ENCODE assay signal across 24 cellular contexts in the genomic region with DNA sequence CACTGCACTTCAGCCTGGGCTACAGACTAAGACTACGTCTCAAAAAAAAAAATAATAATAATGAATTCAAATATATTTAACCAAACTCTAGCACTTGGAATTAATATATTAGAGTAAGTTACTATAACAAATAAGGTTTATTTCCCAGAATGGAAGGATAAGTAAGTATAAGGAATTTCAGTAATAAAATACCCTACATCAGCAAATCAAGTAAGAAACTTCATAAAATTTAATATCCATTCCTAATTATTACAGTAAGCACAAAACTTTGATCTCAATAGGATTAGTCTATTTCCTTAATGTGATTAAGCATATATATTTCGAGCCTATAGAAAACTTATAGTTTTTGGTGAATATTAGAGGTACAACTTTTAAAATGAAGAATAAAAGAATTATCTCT. TPM values are rescaled to one million over a fixed set of nuclear protein-coding genes. Genes with fewer than 3 reads are reported as not detected.
DNase-seq lines count a peak whose midpoint lies in the region; ATAC-seq, FAIRE-seq and TF ChIP-seq lines count a peak whose summit lies in the region.
"Had no signal": no experiment of that assay in that cellular context is flagged by ENCODE, and none has a peak within 500 bp of the region (broad histone marks: within the 10 kb centered on the region; RNA-seq: fewer than 3 reads in every experiment).

No MANE protein-coding gene starts in this region.

- H3K9me3 Mint-ChIP-seq in stimulated activated memory B cell treated with anti-CD40 and anti-IgM and Interleukin-4, amounts not matched to agents 10 μg/mL and 1 μg/mL and 100 μg/mL, for 72 hours: no peaks in the 10 kb centered on the region
- H3K9me3 Mint-ChIP-seq: CD4-positive, CD25-positive, alpha-beta regulatory T cell; CD8-positive, alpha-beta T cell; HFFc6 had no signal

- no peak for ATAC-seq in HepG2
- ATAC-seq in right lobe of liver: no peak
- ATAC-seq in stimulated activated memory B cell treated with anti-CD40 and anti-IgM and Interleukin-4, amounts not matched to agents 10 μg/mL and 1 μg/mL and 100 μg/mL, for 72 hours: no peak
- ATAC-seq: CD8-positive, alpha-beta T cell had no signal

- no peaks in the 10 kb centered on the region for H4K20me1 ChIP-seq in HepG2 (ENCODE audit: insufficient read depth, low read length)
- H4K20me1 ChIP-seq: BLaER1 had no signal

- 98% methylated on average over 2 of the region's 2 CpGs for WGBS in HepG2 (ENCODE audit: low lambda C conversion rate)
- 98% methylated on average over 2 of the region's 2 CpGs for WGBS in right lobe of liver (ENCODE audit: insufficient coverage, low coverage, low lambda C conversion rate, missing lambda C conversion rate)

- POLR2A ChIA-PET in HepG2 (lab: Yijun Ruan, JAX): no interaction called here

- H3K36me3 ChIP-seq in HepG2 (replicated peaks in 1 of 2; ENCODE audit: control insufficient read depth in 1 of 2, insufficient read depth in 2 of 2, low read length in 2 of 2): peaks cover 1 to 9% of the 10 kb centered on the region in 2 experiments; a peak in 2 of 5 replicates
- H3K36me3 ChIP-seq in right lobe of liver: no peaks in the 10 kb centered on the region
- peaks cover 2 to 12% of the 10 kb centered on the region in 2 donors for H3K36me3 ChIP-seq in kidney (ENCODE audit: control insufficient read depth in 1 of 2, insufficient read depth in 2 of 2, low read length in 2 of 2)

- H3K79me2 ChIP-seq in HepG2 (ENCODE audit: insufficient read depth, low read length): no peaks in the 10 kb centered on the region

- no peak overlapping the region for H3K4me2 ChIP-seq in HepG2 (ENCODE audit: low read depth, low read length)
- H3K4me2 ChIP-seq: BLaER1 had no signal

- BruUV-seq in HepG2 (replicated peaks; lab: Mats Ljungman, UMichigan): no TSS peak

- no peak for FAIRE-seq in HepG2 (lab: Jason Lieb, UNC)
- peak; percentile 10 for FAIRE-seq in RCC 7860 (lab: Jason Lieb, UNC)
- FAIRE-seq in kidney (lab: Jason Lieb, UNC): peak; percentile 29
- FAIRE-seq in urothelium cell line (lab: Jason Lieb, UNC): no peak
- FAIRE-seq: GM12891, GM18507, H54 had no signal

- H3K27ac Mint-ChIP-seq in stimulated activated memory B cell treated with anti-CD40 and anti-IgM and Interleukin-4, amounts not matched to agents 10 μg/mL and 1 μg/mL and 100 μg/mL, for 72 hours: no peak overlapping the region
- H3K27ac Mint-ChIP-seq: B cell; CD4-positive, CD25-positive, alpha-beta regulatory T cell; CD8-positive, alpha-beta T cell; HFFc6 had no signal

- H3K4me1 ChIP-seq in HepG2 (ENCODE audit: insufficient read depth, low read length): no peaks in the 10 kb centered on the region
- H3K4me1 ChIP-seq in right lobe of liver: peaks cover 0 to 6% (median 0%) of the 10 kb centered on the region in 4 donors
- H3K4me1 ChIP-seq in kidney (ENCODE audit: control insufficient read depth in 1 of 2, insufficient read depth in 1 of 2, low read depth in 1 of 2, low read length in 2 of 2): no peaks in the 10 kb centered on the region
- H3K4me1 ChIP-seq: BLaER1, Caco-2, HAP-1 had no signal

- no peak for TF ChIP-seq RAD21 in HepG2 (CRISPR knock-in tag; IDR thresholded peaks at IDR 0.05)

- no peak overlapping the region for H3K4me3 Mint-ChIP-seq in stimulated activated memory B cell treated with anti-CD40 and anti-IgM and Interleukin-4, amounts not matched to agents 10 μg/mL and 1 μg/mL and 100 μg/mL, for 72 hours
- H3K4me3 Mint-ChIP-seq: B cell; CD4-positive, CD25-positive, alpha-beta regulatory T cell; CD8-positive, alpha-beta T cell; HFFc6 had no signal

- H3K27ac ChIP-seq in HepG2 (ENCODE audit: extremely low read length, insufficient read depth, low read length): no peak overlapping the region
- no peak overlapping the region for H3K27ac ChIP-seq in right lobe of liver
- no peak overlapping the region for H3K27ac ChIP-seq in kidney (ENCODE audit: low read depth in 2 of 2, low read length in 2 of 2)
- H3K27ac ChIP-seq: 22Rv1, BLaER1, C4-2B had no signal

- H3K9me3 ChIP-seq in HepG2 (ENCODE audit: low read length): no peaks in the 10 kb centered on the region
- H3K9me3 ChIP-seq in right lobe of liver: no peaks in the 10 kb centered on the region
- no peaks in the 10 kb centered on the region for H3K9me3 ChIP-seq in kidney (ENCODE audit: control insufficient read depth in 1 of 2, low read length in 2 of 2)
- H3K9me3 ChIP-seq: BLaER1, Caco-2, HAP-1 had no signal

- TF ChIP-seq POLR2A in HepG2 (IDR thresholded peaks at IDR 0.05; ENCODE audit: insufficient read depth in 1 of 2, low read depth in 2 of 2, low read length in 2 of 2): no peak
- TF ChIP-seq POLR2A in right lobe of liver (IDR thresholded peaks at IDR 0.05): no peak

- intact Hi-C loops in HepG2 (cut with micrococcal nuclease; ENCODE audit: unreplicated experiment) (no loop called here), right lobe of liver (cut with DNase I) (no loop called here), kidney (cut with DNase I) (no loop called here)

- TF ChIP-seq CTCF in HepG2 (CRISPR knock-in tag; IDR thresholded peaks at IDR 0.05) (no peak), right lobe of liver (IDR thresholded peaks at IDR 0.05) (no peak), kidney (IDR thresholded peaks at IDR 0.05; ENCODE audit: borderline replicate concordance, extremely low read depth, insufficient read depth) (no peak)

- H3K27me3 ChIP-seq in HepG2 (ENCODE audit: control insufficient read depth in 1 of 2, insufficient read depth in 2 of 2, low read length in 2 of 2): no peaks in the 10 kb centered on the region
- no peaks in the 10 kb centered on the region for H3K27me3 ChIP-seq in right lobe of liver
- H3K27me3 ChIP-seq: BLaER1 had no signal

- in situ Hi-C loops in HepG2 (cut with HindIII; ENCODE audit: extremely low pct_ligation_motif_present, low pct_unique_long_range_greater_than_20kb): no loop called here

- CTCF ChIA-PET in HepG2 (lab: Yijun Ruan, JAX; ENCODE audit: low intra/inter-chr PET ratio, low total read pairs): no interaction called here

- peaks cover 37% of the 10 kb centered on the region for H3K36me3 Mint-ChIP-seq in stimulated activated memory B cell treated with anti-CD40 and anti-IgM and Interleukin-4, amounts not matched to agents 10 μg/mL and 1 μg/mL and 100 μg/mL, for 72 hours

- no peak for TF ChIP-seq EP300 in HepG2 (IDR thresholded peaks at IDR 0.05; ENCODE audit: low read depth in 2 of 2, low read length in 2 of 2)
- TF ChIP-seq EP300 in HepG2 (CRISPR knock-in tag; IDR thresholded peaks at IDR 0.05; ENCODE audit: borderline replicate concordance): no peak

- H3K4me3 ChIP-seq in HepG2 (replicated peaks in 1 of 3; ENCODE audit: insufficient read depth in 1 of 3, low read depth in 2 of 3, low read length in 3 of 3): no peak overlapping the region
- no peak overlapping the region for H3K4me3 ChIP-seq in right lobe of liver
- H3K4me3 ChIP-seq in kidney (ENCODE audit: low read length in 2 of 2): no peak overlapping the region
- H3K4me3 ChIP-seq: BLaER1, HAP-1 had no signal

- no peaks in the 10 kb centered on the region for H3K27me3 Mint-ChIP-seq in stimulated activated memory B cell treated with anti-CD40 and anti-IgM and Interleukin-4, amounts not matched to agents 10 μg/mL and 1 μg/mL and 100 μg/mL, for 72 hours
- H3K27me3 Mint-ChIP-seq: B cell; CD4-positive, CD25-positive, alpha-beta regulatory T cell had no signal

- H3K9ac ChIP-seq in HepG2 (ENCODE audit: insufficient read depth, low read depth, low read length): no peak overlapping the region
- H3K9ac ChIP-seq in kidney (ENCODE audit: low read length in 2 of 2): no peak overlapping the region
- H3K9ac ChIP-seq: BLaER1 had no signal

- no peaks in the 10 kb centered on the region for H3K4me1 Mint-ChIP-seq in stimulated activated memory B cell treated with anti-CD40 and anti-IgM and Interleukin-4, amounts not matched to agents 10 μg/mL and 1 μg/mL and 100 μg/mL, for 72 hours
- H3K4me1 Mint-ChIP-seq: B cell; CD4-positive, CD25-positive, alpha-beta regulatory T cell had no signal

- DNase-seq in HepG2 (ENCODE audit: low spot score) (no peak), right lobe of liver (no peak), RCC 7860 (ENCODE audit: low spot score) (no peak), kidney (no peak), T-helper 9 cell (no peak), urothelium cell line (ENCODE audit: low spot score) (no peak), 8988T (no peak)
- DNase-seq: Caco-2; CD4-positive, CD25-positive, alpha-beta regulatory T cell; CD8-positive, alpha-beta T cell; DMS153; EL; GF-D8; GOT3; HFFc6 had no signal

- no peak overlapping the region for H2AFZ ChIP-seq in HepG2 (ENCODE audit: low read length)

TF ChIP-seq in HepG2, 621 proteins besides CTCF, POLR2A, EP300 and RAD21 (continues in another document):
- TF ChIP-seq RXRB (CRISPR knock-in tag; IDR thresholded peaks at IDR 0.05; ENCODE audit: borderline replicate concordance) (no peak), MAFF (IDR thresholded peaks at IDR 0.05; ENCODE audit: low read depth, low read length) (peak; percentile 43; the same call in 1 of the 2 replicates), MAFK (conservative IDR thresholded peaks at IDR 0.05 in 1 of 2, IDR thresholded peaks at IDR 0.05 in 1 of 2; ENCODE audit: low read length in 2 of 2) (peak in 1 of 2 experiments; percentile 70; a peak in 2 of 4 replicates)

RNA-seq across cellular contexts. Expression of a gene that starts 36.7 kb away (rescaled TPM):
- total RNA-seq in HepG2 (2016; rRNA removed; fragmentation: Illumina TruSeq; extraction: Trizol) (7.1 and 7.5 TPM in 2 replicates), right lobe of liver (1 to 10 TPM; 2.9 to 5.5 (median 4.5) TPM), kidney (14.5 TPM)
- 3.3 and 3.6 TPM in 2 replicates for total RNA-seq in HepG2 (2016; cell fraction: cytosol; rRNA removed; fragmentation: Illumina TruSeq; extraction: Trizol; ENCODE audit: low read depth)
- total RNA-seq in HepG2 (2016; cell fraction: insoluble cytoplasmic fraction; rRNA removed; fragmentation: Illumina TruSeq; extraction: Trizol): 6.9 and 7.8 TPM in 2 replicates
- total RNA-seq in HepG2 (2016; cell fraction: membrane; rRNA removed; fragmentation: Illumina TruSeq; extraction: Trizol): 6.3 and 6.6 TPM in 2 replicates
- total RNA-seq in HepG2 (2016; cell fraction: nucleus; rRNA removed; fragmentation: Illumina TruSeq; extraction: Trizol): 6.1 and 6.3 TPM in 2 replicates
- polyA plus RNA-seq in HepG2 (2011; rRNA removed) (9.5 and 10.8 TPM in 2 replicates), kidney (ENCODE audit: insufficient read depth, low read depth, low replicate concordance) (25.6 TPM)
- polyA plus RNA-seq in HepG2 (2011; cell fraction: cytosol; rRNA removed): 5.0 and 5.6 TPM in 2 replicates
- 3.1 and 3.5 TPM in 2 replicates for polyA plus RNA-seq in HepG2 (2011; cell fraction: nucleus; rRNA removed)
- 8.4 and 14.7 TPM in 2 replicates for polyA plus RNA-seq in HepG2 (2012)
- polyA plus RNA-seq in HepG2 (2016; cell fraction: cytosol; fragmentation: Illumina TruSeq; extraction: Trizol; ENCODE audit: low read depth): 1.7 and 3.2 TPM in 2 replicates
- polyA plus RNA-seq in HepG2 (2016; cell fraction: insoluble cytoplasmic fraction; fragmentation: Illumina TruSeq; extraction: Trizol; ENCODE audit: low read depth): 7.0 and 8.4 TPM in 2 replicates
- 4.1 TPM in 2 replicates for polyA plus RNA-seq in HepG2 (2016; cell fraction: membrane; fragmentation: Illumina TruSeq; extraction: Trizol; ENCODE audit: low read depth)
- polyA plus RNA-seq in HepG2 (2016; cell fraction: nucleus; fragmentation: Illumina TruSeq; extraction: Trizol; ENCODE audit: insufficient read depth, low read depth): 6.6 and 9.4 TPM in 2 replicates
- 1.0 and 1.9 TPM in 2 replicates for polyA minus RNA-seq in HepG2 (2011; rRNA and poly(A)+ RNA removed; ENCODE audit: low replicate concordance)
- 4.4 and 4.7 TPM in 2 replicates for polyA minus RNA-seq in HepG2 (2011; cell fraction: cytosol; rRNA and poly(A)+ RNA removed)
- polyA minus RNA-seq in HepG2 (2011; cell fraction: nucleus; rRNA and poly(A)+ RNA removed): 7.7 and 19.6 TPM in 2 replicates
